ENCODE assay signal across 28 cellular contexts in genomic region chr18:48554610-48555400, GRCh38.
"Had no signal": no experiment of that assay in that cellular context is flagged by ENCODE, and none has a peak within 500 bp of the region (broad histone marks: within the 10 kb centered on the region; RNA-seq: fewer than 3 reads in every experiment).

No MANE protein-coding gene starts in this region.

- H3K9me3 Mint-ChIP-seq: natural killer cell treated with Interleukin-12 subunit alpha and Interleukin-12 subunit beta and Interleukin-15 and Interleukin-18, amount 100 ng/mL, for 72 hours; stimulated activated naive CD8-positive, alpha-beta T cell treated with anti-CD3 and anti-CD28 coated beads, Interleukin-15, Interleukin-2, amounts not matched to agents 100 ng/mL and 50 ng/mL, for 24 hours had no signal

- H3K27me3 Mint-ChIP-seq: activated naive CD8-positive, alpha-beta T cell had no signal

- H3K4me3 Mint-ChIP-seq: activated CD8-positive, alpha-beta T cell treated with anti-CD3 and anti-CD28 coated beads, Interleukin-2, amount 10 ng/mL, durations not matched to agents 7 days and 5 days; activated naive CD8-positive, alpha-beta T cell; natural killer cell treated with Interleukin-12 subunit alpha and Interleukin-12 subunit beta and Interleukin-15 and Interleukin-18, amount 100 ng/mL, for 72 hours; stimulated activated naive CD8-positive, alpha-beta T cell treated with anti-CD3 and anti-CD28 coated beads, Interleukin-15, Interleukin-2, amounts not matched to agents 100 ng/mL and 50 ng/mL, for 24 hours had no signal

- H3K27ac ChIP-seq: epithelial cell of prostate, hepatocyte, ovary, prostate gland, right atrium auricular region, suprapubic skin, WERI-Rb-1 had no signal

- H3K27me3 ChIP-seq: foreskin keratinocyte, hepatocyte, ovary, right atrium auricular region, suprapubic skin had no signal

- ATAC-seq: activated CD8-positive, alpha-beta T cell treated with anti-CD3 and anti-CD28 coated beads, Interleukin-2, amount 10 ng/mL, durations not matched to agents 7 days and 5 days; foreskin keratinocyte; left ventricle myocardium superior; natural killer cell treated with Interleukin-12 subunit alpha and Interleukin-12 subunit beta and Interleukin-15 and Interleukin-18, amount 100 ng/mL, for 72 hours had no signal

- H3K27ac Mint-ChIP-seq: activated CD8-positive, alpha-beta T cell treated with anti-CD3 and anti-CD28 coated beads, Interleukin-2, amount 10 ng/mL, durations not matched to agents 7 days and 5 days; activated naive CD8-positive, alpha-beta T cell; natural killer cell treated with Interleukin-12 subunit alpha and Interleukin-12 subunit beta and Interleukin-15 and Interleukin-18, amount 100 ng/mL, for 72 hours; stimulated activated naive CD8-positive, alpha-beta T cell treated with anti-CD3 and anti-CD28 coated beads, Interleukin-15, Interleukin-2, amounts not matched to agents 100 ng/mL and 50 ng/mL, for 24 hours had no signal

- H3K4me3 ChIP-seq: hepatocyte, ovary, prostate gland, right atrium auricular region, skin epidermis, suprapubic skin had no signal

- DNase-seq: activated CD4-positive, alpha-beta T cell treated with anti-CD3 and anti-CD28 coated beads for 1 hour; activated CD4-positive, alpha-beta T cell treated with anti-CD3 and anti-CD28 coated beads, Interleukin-2, amount 50 U/mL, for 1 hour; activated CD8-positive, alpha-beta T cell treated with anti-CD3 and anti-CD28 coated beads, Interleukin-2, amount 10 ng/mL, durations not matched to agents 7 days and 5 days; activated naive CD4-positive, alpha-beta T cell; activated T-cell treated with anti-CD3 and anti-CD28 coated beads, Interleukin-2, amount 50 U/mL, for 1 hour; cerebellar nuclear complex; cortex of kidney; foreskin keratinocyte; kidney glomerular epithelial cell; left ventricle myocardium superior; mammary epithelial cell; midbrain; ovary; stimulated activated CD4-positive, alpha-beta T cell treated with anti-CD3 and anti-CD28 coated beads, Interleukin-1b, Interleukin-23, amount 100 ng/mL, for 48 hours; T-helper 1 cell; trophoblast cell; WERI-Rb-1 had no signal

- H3K36me3 ChIP-seq: ovary, prostate gland, suprapubic skin had no signal

- H3K36me3 Mint-ChIP-seq: activated naive CD8-positive, alpha-beta T cell; natural killer cell treated with Interleukin-12 subunit alpha and Interleukin-12 subunit beta and Interleukin-15 and Interleukin-18, amount 100 ng/mL, for 72 hours had no signal

- H3K9me3 ChIP-seq: ovary, prostate gland, suprapubic skin had no signal

- FAIRE-seq: astrocyte, TTC549 had no signal

- H3K4me1 ChIP-seq: prostate gland, suprapubic skin had no signal
